In genomic region chr6:3515669-3516068, GRCh38 we compare ENCODE assay signal across 3 cellular contexts.
TF ChIP-seq lines count a peak whose summit lies in the region.

No MANE protein-coding gene starts in this region.

TF ChIP-seq in A549, 52 proteins besides CTCF, POLR2A, EP300 and RAD21:
- TF ChIP-seq, protein P1, sequence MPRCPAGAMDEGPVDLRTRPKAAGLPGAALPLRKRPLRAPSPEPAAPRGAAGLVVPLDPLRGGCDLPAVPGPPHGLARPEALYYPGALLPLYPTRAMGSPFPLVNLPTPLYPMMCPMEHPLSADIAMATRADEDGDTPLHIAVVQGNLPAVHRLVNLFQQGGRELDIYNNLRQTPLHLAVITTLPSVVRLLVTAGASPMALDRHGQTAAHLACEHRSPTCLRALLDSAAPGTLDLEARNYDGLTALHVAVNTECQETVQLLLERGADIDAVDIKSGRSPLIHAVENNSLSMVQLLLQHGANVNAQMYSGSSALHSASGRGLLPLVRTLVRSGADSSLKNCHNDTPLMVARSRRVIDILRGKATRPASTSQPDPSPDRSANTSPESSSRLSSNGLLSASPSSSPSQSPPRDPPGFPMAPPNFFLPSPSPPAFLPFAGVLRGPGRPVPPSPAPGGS (IDR thresholded peaks at IDR 0.05) = no peak
- TF ChIP-seq HDAC2 (IDR thresholded peaks at IDR 0.05) = no peak
- TF ChIP-seq ESRRA (IDR thresholded peaks at IDR 0.05; ENCODE audit: borderline replicate concordance, low read length) = no peak
- TF ChIP-seq MAFK (IDR thresholded peaks at IDR 0.05; ENCODE audit: partially characterized antibody) = peak; percentile 58
- TF ChIP-seq CEBPB (IDR thresholded peaks at IDR 0.05) = no peak
- TF ChIP-seq ELK1 (IDR thresholded peaks at IDR 0.05; ENCODE audit: low read depth, low read length) = no peak

TF ChIP-seq in IMR-90, 13 proteins besides CTCF, POLR2A, EP300 and RAD21:
- TF ChIP-seq CEBPB (IDR thresholded peaks at IDR 0.05; ENCODE audit: low read depth, low read length) (no peak), MAFK (IDR thresholded peaks at IDR 0.05; ENCODE audit: low read depth, low read length) (0 out of 2 replicates have a peak, but pooled peaks have one; percentile 18)

TF ChIP-seq in K562, 482 proteins besides CTCF, POLR2A, EP300 and RAD21:
- TF ChIP-seq ZNF316 (IDR thresholded peaks at IDR 0.05) = peak; percentile 47
- TF ChIP-seq, protein P2, sequence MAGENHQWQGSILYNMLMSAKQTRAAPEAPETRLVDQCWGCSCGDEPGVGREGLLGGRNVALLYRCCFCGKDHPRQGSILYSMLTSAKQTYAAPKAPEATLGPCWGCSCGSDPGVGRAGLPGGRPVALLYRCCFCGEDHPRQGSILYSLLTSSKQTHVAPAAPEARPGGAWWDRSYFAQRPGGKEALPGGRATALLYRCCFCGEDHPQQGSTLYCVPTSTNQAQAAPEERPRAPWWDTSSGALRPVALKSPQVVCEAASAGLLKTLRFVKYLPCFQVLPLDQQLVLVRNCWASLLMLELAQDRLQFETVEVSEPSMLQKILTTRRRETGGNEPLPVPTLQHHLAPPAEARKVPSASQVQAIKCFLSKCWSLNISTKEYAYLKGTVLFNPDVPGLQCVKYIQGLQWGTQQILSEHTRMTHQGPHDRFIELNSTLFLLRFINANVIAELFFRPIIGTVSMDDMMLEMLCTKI (IDR thresholded peaks at IDR 0.05; ENCODE audit: partially characterized antibody) = no peak
- peak; percentile 24; the same call in 1 of the 2 replicates for TF ChIP-seq C11orf30 (IDR thresholded peaks at IDR 0.05; ENCODE audit: low read depth)
TF ChIP-seq in K562: peak in this region for 2.
